10 cellular contexts compared by ENCODE assay signal in the genomic region with DNA sequence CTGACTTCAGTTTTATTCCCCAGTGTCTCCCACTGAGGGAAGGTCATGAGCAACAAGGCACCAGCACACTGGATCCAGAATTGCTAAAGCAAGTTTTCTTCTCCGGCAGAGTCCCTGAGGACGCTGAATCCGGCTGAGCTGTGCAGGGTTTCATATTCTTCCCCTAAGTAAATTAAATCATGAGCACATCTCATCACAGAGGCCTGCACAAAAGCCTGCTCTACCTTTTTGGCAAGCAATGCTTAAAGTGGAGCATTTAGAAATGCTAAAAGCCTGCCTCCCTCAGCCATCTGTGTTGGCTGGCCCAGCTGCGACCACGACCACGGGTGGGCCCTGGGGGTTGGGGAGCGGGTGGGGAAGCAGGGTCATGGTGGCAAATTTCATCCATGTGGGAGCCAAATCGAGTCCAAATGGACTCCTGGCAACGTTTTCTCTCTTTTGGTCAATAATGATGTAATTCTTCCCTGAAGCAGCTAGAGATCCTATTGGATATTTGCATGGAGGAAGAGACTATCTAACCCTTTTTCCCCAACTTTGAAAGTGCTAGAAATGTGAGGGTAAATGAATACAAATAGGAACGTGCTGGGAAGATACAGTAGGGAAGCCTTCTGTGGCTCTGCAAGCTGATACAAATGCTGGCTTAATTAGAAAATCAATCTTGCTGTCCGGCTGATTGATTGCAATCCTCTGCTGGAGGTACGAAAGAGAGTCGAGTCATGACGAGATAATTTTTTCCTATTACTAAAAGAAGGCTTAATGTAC.
A peak's percentile ranks its signal among the peaks of the same experiment; 100 is the strongest.
DNase-seq lines count a peak whose midpoint lies in the region; ATAC-seq and TF ChIP-seq lines count a peak whose summit lies in the region.
"Had no signal": no experiment of that assay in that cellular context is flagged by ENCODE, and none has a peak within 500 bp of the region (broad histone marks: within the 10 kb centered on the region; RNA-seq: fewer than 3 reads in every experiment).

No MANE protein-coding gene starts in this region.

- TF ChIP-seq CTCF in AG09319 (IDR thresholded peaks at IDR 0.05; ENCODE audit: low read depth, low read length) (no peak), dorsolateral prefrontal cortex (IDR thresholded peaks at IDR 0.05 in 54 of 56, conservative IDR thresholded peaks at IDR 0.05 in 2 of 56; ENCODE audit: low read depth in 1 of 56, partially characterized antibody in 56 of 56) (no peak), omental fat pad (IDR thresholded peaks at IDR 0.05) (no peak), GM10248 (IDR thresholded peaks at IDR 0.05; ENCODE audit: control extremely low read depth, extremely low read depth, low read depth, missing control alignments) (no peak)

- H3K4me1 Mint-ChIP-seq in activated T-cell treated with anti-CD3 and anti-CD28 coated beads, Interleukin-2, amount 50 U/mL, for 72 hours (ENCODE audit: low read depth) = peaks cover 5% of the 10 kb centered on the region
- H3K4me1 Mint-ChIP-seq in effector memory CD8-positive, alpha-beta T cell (ENCODE audit: low read depth in 2 of 2) = peaks cover 0 to under 1% of the 10 kb centered on the region in 2 donors

- POLR2A ChIA-PET in GM10248 (lab: Yijun Ruan, JAX) = no interaction called here

- DNase-seq in AG09319 (ENCODE audit: extremely low read depth, low read depth) (peak; percentile 37), NCI-H2171 treated with DMSO at 0.1 percent for 48 hours (lab: John Stamatoyannopoulos, UW) (peak; percentile 57), dorsolateral prefrontal cortex (no peak), omental fat pad (ENCODE audit: low spot score) (no peak), GM10248 (ENCODE audit: extremely low spot score) (no peak)
- DNase-seq in activated T-cell treated with anti-CD3 and anti-CD28 coated beads, Interleukin-2, amount 50 U/mL, for 72 hours = no peak
- DNase-seq in effector memory CD8-positive, alpha-beta T cell = no peak
- DNase-seq: activated T-cell treated with anti-CD3 and anti-CD28 coated beads, Interleukin-2, amount 50 U/mL, for 4 hours; NCI-H524 had no signal

- H3K27me3 Mint-ChIP-seq in activated T-cell treated with anti-CD3 and anti-CD28 coated beads, Interleukin-2, amount 50 U/mL, for 72 hours (ENCODE audit: low read depth) = no peaks in the 10 kb centered on the region
- H3K27me3 Mint-ChIP-seq in effector memory CD8-positive, alpha-beta T cell = no peaks in the 10 kb centered on the region

- H3K27me3 ChIP-seq in dorsolateral prefrontal cortex = no peaks in the 10 kb centered on the region

- intact Hi-C loops in dorsolateral prefrontal cortex (cut with DNase I) = no loop called here

- H3K27ac ChIP-seq in dorsolateral prefrontal cortex = peak overlapping the region in 33 of 59 donors; percentile 2 to 74 (median 38)

- no peaks in the 10 kb centered on the region for H3K36me3 Mint-ChIP-seq in activated T-cell treated with anti-CD3 and anti-CD28 coated beads, Interleukin-2, amount 50 U/mL, for 72 hours (ENCODE audit: insufficient read depth in 2 of 2)
- no peaks in the 10 kb centered on the region for H3K36me3 Mint-ChIP-seq in effector memory CD8-positive, alpha-beta T cell (ENCODE audit: insufficient read depth)

- H3K9me3 Mint-ChIP-seq in activated T-cell treated with anti-CD3 and anti-CD28 coated beads, Interleukin-2, amount 50 U/mL, for 72 hours = peaks cover 0 to 3% of the 10 kb centered on the region in 2 donors
- peaks cover 6 to 7% of the 10 kb centered on the region in 2 donors for H3K9me3 Mint-ChIP-seq in effector memory CD8-positive, alpha-beta T cell
- H3K9me3 Mint-ChIP-seq: activated T-cell treated with anti-CD3 and anti-CD28 coated beads, Interleukin-2, amount 50 U/mL, for 4 hours had no signal

- CTCF ChIA-PET in GM10248 (lab: Yijun Ruan, JAX) = interaction anchor here (1.3 kb wide), 1 partner anchor 47 kb away, joined by 4 read pairs; no protein-coding TSS in a partner anchor

- H3K4me3 Mint-ChIP-seq in activated T-cell treated with anti-CD3 and anti-CD28 coated beads, Interleukin-2, amount 50 U/mL, for 72 hours = no peak overlapping the region
- H3K4me3 Mint-ChIP-seq in effector memory CD8-positive, alpha-beta T cell = no peak overlapping the region
- H3K4me3 Mint-ChIP-seq: activated T-cell treated with anti-CD3 and anti-CD28 coated beads, Interleukin-2, amount 50 U/mL, for 4 hours had no signal

- ATAC-seq in omental fat pad (ENCODE audit: low FRiP score) (peak; percentile 40), GM21723 (IDR thresholded peaks at IDR 0.05; ENCODE audit: unreplicated experiment) (no peak)
- no peak for ATAC-seq in activated T-cell treated with anti-CD3 and anti-CD28 coated beads, Interleukin-2, amount 50 U/mL, for 72 hours (replicated peaks in 1 of 2)
- ATAC-seq in effector memory CD8-positive, alpha-beta T cell (replicated peaks) = no peak
- ATAC-seq: activated T-cell treated with anti-CD3 and anti-CD28 coated beads, Interleukin-2, amount 50 U/mL, for 4 hours had no signal

- H3K4me3 ChIP-seq in dorsolateral prefrontal cortex = peak overlapping the region in 2 of 59 donors; percentile 8 to 23

- H3K27ac Mint-ChIP-seq in activated T-cell treated with anti-CD3 and anti-CD28 coated beads, Interleukin-2, amount 50 U/mL, for 72 hours = no peak overlapping the region
- no peak overlapping the region for H3K27ac Mint-ChIP-seq in effector memory CD8-positive, alpha-beta T cell

Comparison
In these comparisons a context has a peak if more than half of its experiments do, and no peak if none do; other contexts are left out.
1. DNase-seq: peak in AG09319 (single experiment) and NCI-H2171 treated with DMSO at 0.1 percent for 48 hours (single experiment); none in dorsolateral prefrontal cortex (0 of 10), omental fat pad (single experiment), activated T-cell treated with anti-CD3 and anti-CD28 coated beads, Interleukin-2, amount 50 U/mL, for 72 hours (0 of 2), effector memory CD8-positive, alpha-beta T cell (0 of 3) and GM10248 (single experiment).